ENCODE assay signal across 1 cellular context in the genomic region with DNA sequence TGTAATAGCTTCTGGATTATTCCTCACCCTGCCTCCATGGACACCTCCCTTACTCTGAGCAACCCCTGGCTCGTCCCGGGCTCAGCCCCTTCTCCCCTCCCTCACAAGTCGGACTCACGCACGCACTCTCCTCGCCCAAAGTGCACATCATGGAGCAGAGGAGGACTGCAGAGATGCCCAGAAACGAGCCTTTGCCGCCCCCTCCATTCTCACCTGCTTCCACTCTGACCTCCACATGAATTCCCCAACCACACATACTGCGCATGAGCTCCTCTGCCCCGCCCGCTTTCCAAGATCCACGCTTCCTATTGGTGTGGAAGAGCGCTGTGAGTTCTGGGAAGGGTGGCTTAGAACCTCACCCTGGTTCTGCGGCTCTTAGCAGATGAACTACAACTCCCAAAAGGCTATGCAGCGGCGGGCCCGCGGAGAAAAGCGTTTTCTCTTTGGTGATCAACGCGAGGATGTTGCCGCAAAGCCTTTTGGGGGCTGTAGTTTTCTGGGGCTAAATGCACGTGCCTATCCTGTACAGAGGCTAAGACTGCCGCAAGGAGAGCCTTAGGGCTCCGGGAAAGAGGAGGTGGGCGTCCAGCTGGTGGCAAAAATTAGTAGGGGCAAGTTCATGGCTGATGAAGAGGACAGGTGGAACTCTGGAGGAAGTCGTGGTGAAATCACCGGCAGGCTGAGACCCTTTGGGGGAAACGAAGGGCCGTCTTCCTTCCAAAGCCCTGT.
A peak's percentile ranks its signal among the peaks of the same experiment; 100 is the strongest.
TF ChIP-seq lines count a peak whose summit lies in the region.

A gene (minus strand): TSS at position 261 of the 729 bp plus-strand sequence. CDS start 1,618 bp downstream, outside the sequence.

TF ChIP-seq in HepG2, 621 proteins besides CTCF, POLR2A, EP300 and RAD21 (continued from another document and continues in another):
- TF ChIP-seq, protein P1, sequence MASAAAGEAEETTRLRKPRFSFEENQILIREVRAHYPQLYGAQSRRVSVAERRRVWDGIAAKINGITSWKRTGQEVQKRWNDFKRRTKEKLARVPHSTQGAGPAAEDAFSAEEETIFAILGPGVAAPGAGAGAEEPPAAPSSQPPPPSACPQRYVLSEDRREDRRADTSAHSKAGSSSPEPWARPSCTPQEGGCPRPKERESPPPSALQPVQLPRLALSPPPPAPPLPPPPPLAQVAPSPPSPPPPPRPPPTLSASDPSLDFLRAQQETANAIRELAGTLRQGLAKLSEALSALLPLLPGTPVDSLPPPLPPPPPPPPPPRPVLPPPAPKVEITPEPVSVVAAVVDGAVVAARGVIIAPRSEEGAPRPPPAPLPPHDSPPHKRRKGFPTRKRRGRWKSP (CRISPR knock-in tag; IDR thresholded peaks at IDR 0.05) = 0 out of 2 replicates have a peak, but pooled peaks have one; percentile 24
- TF ChIP-seq, protein P2, sequence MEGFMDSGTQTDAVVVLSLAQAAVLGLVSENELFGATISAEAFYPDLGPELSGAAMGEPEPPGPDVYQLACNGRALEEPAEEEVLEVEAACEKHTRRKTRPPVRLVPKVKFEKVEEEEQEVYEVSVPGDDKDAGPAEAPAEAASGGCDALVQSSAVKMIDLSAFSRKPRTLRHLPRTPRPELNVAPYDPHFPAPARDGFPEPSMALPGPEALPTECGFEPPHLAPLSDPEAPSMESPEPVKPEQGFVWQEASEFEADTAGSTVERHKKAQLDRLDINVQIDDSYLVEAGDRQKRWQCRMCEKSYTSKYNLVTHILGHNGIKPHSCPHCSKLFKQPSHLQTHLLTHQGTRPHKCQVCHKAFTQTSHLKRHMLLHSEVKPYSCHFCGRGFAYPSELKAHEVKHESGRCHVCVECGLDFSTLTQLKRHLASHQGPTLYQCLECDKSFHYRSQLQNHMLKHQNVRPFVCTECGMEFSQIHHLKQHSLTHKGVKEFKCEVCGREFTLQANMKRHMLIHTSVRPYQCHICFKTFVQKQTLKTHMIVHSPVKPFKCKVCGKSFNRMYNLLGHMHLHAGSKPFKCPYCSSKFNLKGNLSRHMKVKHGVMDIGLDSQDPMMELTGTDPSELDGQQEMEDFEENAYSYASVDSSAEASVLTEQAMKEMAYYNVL (CRISPR knock-in tag; IDR thresholded peaks at IDR 0.05; ENCODE audit: borderline replicate concordance) = no peak
- TF ChIP-seq ZBTB1 (CRISPR knock-in tag; IDR thresholded peaks at IDR 0.05; ENCODE audit: borderline replicate concordance) (no peak), CBFB (CRISPR knock-in tag; IDR thresholded peaks at IDR 0.05) (peak; percentile 90), HDAC1 (CRISPR knock-in tag; IDR thresholded peaks at IDR 0.05) (peak; percentile 92), ETV6 (CRISPR knock-in tag; conservative IDR thresholded peaks at IDR 0.05) (no peak; the same call in 1 of the 2 replicates), HHEX (CRISPR knock-in tag; IDR thresholded peaks at IDR 0.05) (no peak), PRMT3 (CRISPR knock-in tag; IDR thresholded peaks at IDR 0.05; ENCODE audit: borderline replicate concordance, low read depth) (no peak), TSC22D2 (CRISPR knock-in tag; IDR thresholded peaks at IDR 0.05; ENCODE audit: borderline replicate concordance) (peak; percentile 26; the same call in 1 of the 2 replicates), ZBTB7B (CRISPR knock-in tag; IDR thresholded peaks at IDR 0.05) (peak; percentile 28; the same call in 1 of the 2 replicates), AGO1 (IDR thresholded peaks at IDR 0.05; ENCODE audit: low read depth, low read length, poor library complexity, severe bottlenecking) (no peak), XBP1 (CRISPR knock-in tag; IDR thresholded peaks at IDR 0.05) (no peak), ZNF570 (CRISPR knock-in tag; IDR thresholded peaks at IDR 0.05; ENCODE audit: borderline replicate concordance) (no peak), RNF2 (conservative IDR thresholded peaks at IDR 0.05; ENCODE audit: low read depth) (peak; percentile 52; the same call in 1 of the 2 replicates), KLF15 (CRISPR knock-in tag; IDR thresholded peaks at IDR 0.05; ENCODE audit: borderline replicate concordance) (no peak), EED (CRISPR knock-in tag; IDR thresholded peaks at IDR 0.05) (peak; percentile 89; the same call in 1 of the 2 replicates), ZSCAN12 (CRISPR knock-in tag; IDR thresholded peaks at IDR 0.05) (no peak), PHF5A (CRISPR knock-in tag; IDR thresholded peaks at IDR 0.05; ENCODE audit: low read depth, unreplicated experiment) (peak; percentile 65), ZNF331 (CRISPR knock-in tag; IDR thresholded peaks at IDR 0.05) (peak; percentile 55; the same call in 1 of the 2 replicates), GATA4 (IDR thresholded peaks at IDR 0.05; ENCODE audit: borderline replicate concordance, low read depth) (peak; percentile 80; the same call in 1 of the 2 replicates), ZNF839 (CRISPR knock-in tag; IDR thresholded peaks at IDR 0.05; ENCODE audit: borderline replicate concordance) (peak; percentile 61; the same call in 1 of the 2 replicates), SIN3B (IDR thresholded peaks at IDR 0.05; ENCODE audit: low read length) (peak; percentile 60; the same call in 1 of the 2 replicates), MEF2D (CRISPR knock-in tag; IDR thresholded peaks at IDR 0.05) (peak; percentile 64; the same call in 1 of the 2 replicates), ZNF816 (CRISPR knock-in tag; IDR thresholded peaks at IDR 0.05; ENCODE audit: borderline replicate concordance) (no peak), ZNF230 (CRISPR knock-in tag; IDR thresholded peaks at IDR 0.05) (peak; percentile 48; the same call in 1 of the 2 replicates), HNF4A (CRISPR knock-in tag; IDR thresholded peaks at IDR 0.05) (no peak)
- TF ChIP-seq, protein P3, sequence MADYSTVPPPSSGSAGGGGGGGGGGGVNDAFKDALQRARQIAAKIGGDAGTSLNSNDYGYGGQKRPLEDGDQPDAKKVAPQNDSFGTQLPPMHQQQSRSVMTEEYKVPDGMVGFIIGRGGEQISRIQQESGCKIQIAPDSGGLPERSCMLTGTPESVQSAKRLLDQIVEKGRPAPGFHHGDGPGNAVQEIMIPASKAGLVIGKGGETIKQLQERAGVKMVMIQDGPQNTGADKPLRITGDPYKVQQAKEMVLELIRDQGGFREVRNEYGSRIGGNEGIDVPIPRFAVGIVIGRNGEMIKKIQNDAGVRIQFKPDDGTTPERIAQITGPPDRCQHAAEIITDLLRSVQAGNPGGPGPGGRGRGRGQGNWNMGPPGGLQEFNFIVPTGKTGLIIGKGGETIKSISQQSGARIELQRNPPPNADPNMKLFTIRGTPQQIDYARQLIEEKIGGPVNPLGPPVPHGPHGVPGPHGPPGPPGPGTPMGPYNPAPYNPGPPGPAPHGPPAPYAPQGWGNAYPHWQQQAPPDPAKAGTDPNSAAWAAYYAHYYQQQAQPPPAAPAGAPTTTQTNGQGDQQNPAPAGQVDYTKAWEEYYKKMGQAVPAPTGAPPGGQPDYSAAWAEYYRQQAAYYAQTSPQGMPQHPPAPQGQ (CRISPR knock-in tag; IDR thresholded peaks at IDR 0.05; ENCODE audit: borderline replicate concordance) = no peak
- TF ChIP-seq, protein P4, sequence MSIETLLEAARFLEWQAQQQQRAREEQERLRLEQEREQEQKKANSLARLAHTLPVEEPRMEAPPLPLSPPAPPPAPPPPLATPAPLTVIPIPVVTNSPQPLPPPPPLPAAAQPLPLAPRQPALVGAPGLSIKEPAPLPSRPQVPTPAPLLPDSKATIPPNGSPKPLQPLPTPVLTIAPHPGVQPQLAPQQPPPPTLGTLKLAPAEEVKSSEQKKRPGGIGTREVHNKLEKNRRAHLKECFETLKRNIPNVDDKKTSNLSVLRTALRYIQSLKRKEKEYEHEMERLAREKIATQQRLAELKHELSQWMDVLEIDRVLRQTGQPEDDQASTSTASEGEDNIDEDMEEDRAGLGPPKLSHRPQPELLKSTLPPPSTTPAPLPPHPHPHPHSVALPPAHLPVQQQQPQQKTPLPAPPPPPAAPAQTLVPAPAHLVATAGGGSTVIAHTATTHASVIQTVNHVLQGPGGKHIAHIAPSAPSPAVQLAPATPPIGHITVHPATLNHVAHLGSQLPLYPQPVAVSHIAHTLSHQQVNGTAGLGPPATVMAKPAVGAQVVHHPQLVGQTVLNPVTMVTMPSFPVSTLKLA (IDR thresholded peaks at IDR 0.05) = peak; percentile 84
- TF ChIP-seq, protein P5, sequence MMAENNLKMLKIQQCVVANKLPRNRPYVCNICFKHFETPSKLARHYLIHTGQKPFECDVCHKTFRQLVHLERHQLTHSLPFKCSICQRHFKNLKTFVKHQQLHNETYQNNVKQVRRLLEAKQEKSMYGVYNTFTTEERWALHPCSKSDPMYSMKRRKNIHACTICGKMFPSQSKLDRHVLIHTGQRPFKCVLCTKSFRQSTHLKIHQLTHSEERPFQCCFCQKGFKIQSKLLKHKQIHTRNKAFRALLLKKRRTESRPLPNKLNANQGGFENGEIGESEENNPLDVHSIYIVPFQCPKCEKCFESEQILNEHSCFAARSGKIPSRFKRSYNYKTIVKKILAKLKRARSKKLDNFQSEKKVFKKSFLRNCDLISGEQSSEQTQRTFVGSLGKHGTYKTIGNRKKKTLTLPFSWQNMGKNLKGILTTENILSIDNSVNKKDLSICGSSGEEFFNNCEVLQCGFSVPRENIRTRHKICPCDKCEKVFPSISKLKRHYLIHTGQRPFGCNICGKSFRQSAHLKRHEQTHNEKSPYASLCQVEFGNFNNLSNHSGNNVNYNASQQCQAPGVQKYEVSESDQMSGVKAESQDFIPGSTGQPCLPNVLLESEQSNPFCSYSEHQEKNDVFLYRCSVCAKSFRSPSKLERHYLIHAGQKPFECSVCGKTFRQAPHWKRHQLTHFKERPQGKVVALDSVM (CRISPR knock-in tag; IDR thresholded peaks at IDR 0.05) = peak; percentile 53; the same call in 1 of the 2 replicates
- TF ChIP-seq, protein P6, sequence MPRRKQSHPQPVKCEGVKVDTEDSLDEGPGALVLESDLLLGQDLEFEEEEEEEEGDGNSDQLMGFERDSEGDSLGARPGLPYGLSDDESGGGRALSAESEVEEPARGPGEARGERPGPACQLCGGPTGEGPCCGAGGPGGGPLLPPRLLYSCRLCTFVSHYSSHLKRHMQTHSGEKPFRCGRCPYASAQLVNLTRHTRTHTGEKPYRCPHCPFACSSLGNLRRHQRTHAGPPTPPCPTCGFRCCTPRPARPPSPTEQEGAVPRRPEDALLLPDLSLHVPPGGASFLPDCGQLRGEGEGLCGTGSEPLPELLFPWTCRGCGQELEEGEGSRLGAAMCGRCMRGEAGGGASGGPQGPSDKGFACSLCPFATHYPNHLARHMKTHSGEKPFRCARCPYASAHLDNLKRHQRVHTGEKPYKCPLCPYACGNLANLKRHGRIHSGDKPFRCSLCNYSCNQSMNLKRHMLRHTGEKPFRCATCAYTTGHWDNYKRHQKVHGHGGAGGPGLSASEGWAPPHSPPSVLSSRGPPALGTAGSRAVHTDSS (CRISPR knock-in tag; conservative IDR thresholded peaks at IDR 0.05) = peak; percentile 62
- TF ChIP-seq, protein P7, sequence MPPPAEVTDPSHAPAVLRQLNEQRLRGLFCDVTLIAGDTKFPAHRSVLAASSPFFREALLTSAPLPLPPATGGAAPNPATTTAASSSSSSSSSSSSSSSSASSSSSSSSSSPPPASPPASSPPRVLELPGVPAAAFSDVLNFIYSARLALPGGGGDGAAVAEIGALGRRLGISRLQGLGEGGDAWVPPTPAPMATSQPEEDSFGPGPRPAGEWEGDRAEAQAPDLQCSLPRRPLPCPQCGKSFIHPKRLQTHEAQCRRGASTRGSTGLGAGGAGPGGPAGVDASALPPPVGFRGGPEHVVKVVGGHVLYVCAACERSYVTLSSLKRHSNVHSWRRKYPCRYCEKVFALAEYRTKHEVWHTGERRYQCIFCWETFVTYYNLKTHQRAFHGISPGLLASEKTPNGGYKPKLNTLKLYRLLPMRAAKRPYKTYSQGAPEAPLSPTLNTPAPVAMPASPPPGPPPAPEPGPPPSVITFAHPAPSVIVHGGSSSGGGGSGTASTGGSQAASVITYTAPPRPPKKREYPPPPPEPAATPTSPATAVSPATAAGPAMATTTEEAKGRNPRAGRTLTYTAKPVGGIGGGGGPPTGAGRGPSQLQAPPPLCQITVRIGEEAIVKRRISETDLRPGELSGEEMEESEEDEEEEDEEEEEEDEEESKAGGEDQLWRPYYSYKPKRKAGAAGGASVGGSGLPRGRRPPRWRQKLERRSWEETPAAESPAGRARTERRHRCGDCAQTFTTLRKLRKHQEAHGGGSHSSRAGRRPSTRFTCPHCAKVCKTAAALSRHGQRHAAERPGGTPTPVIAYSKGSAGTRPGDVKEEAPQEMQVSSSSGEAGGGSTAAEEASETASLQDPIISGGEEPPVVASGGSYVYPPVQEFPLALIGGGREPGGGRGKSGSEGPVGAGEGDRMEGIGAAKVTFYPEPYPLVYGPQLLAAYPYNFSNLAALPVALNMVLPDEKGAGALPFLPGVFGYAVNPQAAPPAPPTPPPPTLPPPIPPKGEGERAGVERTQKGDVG (CRISPR knock-in tag; IDR thresholded peaks at IDR 0.05; ENCODE audit: borderline replicate concordance) = 0 out of 2 replicates have a peak, but pooled peaks have one; percentile 26
- TF ChIP-seq, protein P8, sequence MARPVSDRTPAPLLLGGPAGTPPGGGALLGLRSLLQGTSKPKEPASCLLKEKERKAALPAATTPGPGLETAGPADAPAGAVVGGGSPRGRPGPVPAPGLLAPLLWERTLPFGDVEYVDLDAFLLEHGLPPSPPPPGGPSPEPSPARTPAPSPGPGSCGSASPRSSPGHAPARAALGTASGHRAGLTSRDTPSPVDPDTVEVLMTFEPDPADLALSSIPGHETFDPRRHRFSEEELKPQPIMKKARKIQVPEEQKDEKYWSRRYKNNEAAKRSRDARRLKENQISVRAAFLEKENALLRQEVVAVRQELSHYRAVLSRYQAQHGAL (CRISPR knock-in tag; IDR thresholded peaks at IDR 0.05; ENCODE audit: not compliant biosample characterization) = no peak
- TF ChIP-seq, protein P9, sequence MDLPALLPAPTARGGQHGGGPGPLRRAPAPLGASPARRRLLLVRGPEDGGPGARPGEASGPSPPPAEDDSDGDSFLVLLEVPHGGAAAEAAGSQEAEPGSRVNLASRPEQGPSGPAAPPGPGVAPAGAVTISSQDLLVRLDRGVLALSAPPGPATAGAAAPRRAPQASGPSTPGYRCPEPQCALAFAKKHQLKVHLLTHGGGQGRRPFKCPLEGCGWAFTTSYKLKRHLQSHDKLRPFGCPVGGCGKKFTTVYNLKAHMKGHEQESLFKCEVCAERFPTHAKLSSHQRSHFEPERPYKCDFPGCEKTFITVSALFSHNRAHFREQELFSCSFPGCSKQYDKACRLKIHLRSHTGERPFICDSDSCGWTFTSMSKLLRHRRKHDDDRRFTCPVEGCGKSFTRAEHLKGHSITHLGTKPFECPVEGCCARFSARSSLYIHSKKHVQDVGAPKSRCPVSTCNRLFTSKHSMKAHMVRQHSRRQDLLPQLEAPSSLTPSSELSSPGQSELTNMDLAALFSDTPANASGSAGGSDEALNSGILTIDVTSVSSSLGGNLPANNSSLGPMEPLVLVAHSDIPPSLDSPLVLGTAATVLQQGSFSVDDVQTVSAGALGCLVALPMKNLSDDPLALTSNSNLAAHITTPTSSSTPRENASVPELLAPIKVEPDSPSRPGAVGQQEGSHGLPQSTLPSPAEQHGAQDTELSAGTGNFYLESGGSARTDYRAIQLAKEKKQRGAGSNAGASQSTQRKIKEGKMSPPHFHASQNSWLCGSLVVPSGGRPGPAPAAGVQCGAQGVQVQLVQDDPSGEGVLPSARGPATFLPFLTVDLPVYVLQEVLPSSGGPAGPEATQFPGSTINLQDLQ (CRISPR knock-in tag; IDR thresholded peaks at IDR 0.05) = no peak
